In the genomic region with DNA sequence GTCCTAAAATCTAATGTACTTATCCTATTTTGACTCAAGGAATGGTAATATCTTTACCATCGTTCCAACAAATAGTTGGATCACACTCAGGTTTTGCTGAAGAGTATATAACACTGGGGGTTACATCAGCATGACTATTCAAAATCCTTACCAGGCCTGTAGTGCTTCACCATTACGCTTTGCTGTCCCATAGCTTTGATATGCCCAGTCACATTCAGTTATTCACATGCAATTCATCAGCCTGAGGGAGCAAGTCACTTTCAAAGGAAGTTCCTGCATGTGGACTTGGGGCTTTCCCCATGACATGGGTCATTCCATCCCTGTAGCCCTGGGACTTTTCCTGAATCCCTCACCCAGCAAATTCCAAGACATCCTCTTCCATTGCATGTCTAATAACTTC, we compare ENCODE assay signal across 15 cellular contexts. TPM values are rescaled to one million over a fixed set of nuclear protein-coding genes. Genes with fewer than 3 reads are reported as not detected.
DNase-seq lines count a peak whose midpoint lies in the region; ATAC-seq and TF ChIP-seq lines count a peak whose summit lies in the region.
"Had no signal": no experiment of that assay in that cellular context is flagged by ENCODE, and none has a peak within 500 bp of the region (broad histone marks: within the 10 kb centered on the region; RNA-seq: fewer than 3 reads in every experiment).

No MANE protein-coding gene starts in this region.

- H3K9ac ChIP-seq in adipocyte (ENCODE audit: low read length) (peak overlapping the region; percentile 56), subcutaneous abdominal adipose tissue (ENCODE audit: low read length in 5 of 5) (no peak overlapping the region)

- H3K9me3 ChIP-seq in adipocyte (ENCODE audit: control insufficient read depth, low read length) (no peaks in the 10 kb centered on the region), subcutaneous abdominal adipose tissue (ENCODE audit: control insufficient read depth in 5 of 5, low read length in 5 of 5) (no peaks in the 10 kb centered on the region)
- H3K9me3 ChIP-seq: BE2C had no signal

- H3K36me3 ChIP-seq in H7 (replicated peaks; ENCODE audit: control insufficient read depth, insufficient read depth, low read length) (no peaks in the 10 kb centered on the region), adipocyte (ENCODE audit: control insufficient read depth, insufficient read depth, low read length, severe bottlenecking) (no peaks in the 10 kb centered on the region), subcutaneous abdominal adipose tissue (ENCODE audit: control insufficient read depth in 5 of 5, insufficient read depth in 5 of 5, low read length in 5 of 5) (no peaks in the 10 kb centered on the region)
- H3K36me3 ChIP-seq: BE2C had no signal

- TF ChIP-seq CTCF in foreskin keratinocyte (conservative IDR thresholded peaks at IDR 0.05) = no peak

- H3K27ac ChIP-seq in foreskin keratinocyte (no peak overlapping the region), subcutaneous abdominal adipose tissue (ENCODE audit: low read depth, low read length) (peak overlapping the region; percentile 58)

- H3K4me1 ChIP-seq in adipocyte (ENCODE audit: control insufficient read depth, insufficient read depth, low read length) = peaks cover 28% of the 10 kb centered on the region
- H3K4me1 ChIP-seq in foreskin keratinocyte = no peaks in the 10 kb centered on the region
- peaks cover 3 to 13% (median 10%) of the 10 kb centered on the region in 5 donors for H3K4me1 ChIP-seq in subcutaneous abdominal adipose tissue (ENCODE audit: control insufficient read depth in 5 of 5, insufficient read depth in 5 of 5, low read length in 5 of 5)
- H3K4me1 ChIP-seq: BE2C had no signal

- ATAC-seq in foreskin keratinocyte (peak; percentile 39), GM21390 (IDR thresholded peaks at IDR 0.05; ENCODE audit: unreplicated experiment) (no peak), HG03354 (IDR thresholded peaks at IDR 0.05; ENCODE audit: poor library complexity, severe bottlenecking, unreplicated experiment) (no peak)
- ATAC-seq: CD8-positive, alpha-beta T cell had no signal

- no peak overlapping the region for H3K4me3 ChIP-seq in H7 (ENCODE audit: insufficient read depth, low read depth, low read length)
- peak overlapping the region; percentile 66 for H3K4me3 ChIP-seq in adipocyte (ENCODE audit: low read length)
- H3K4me3 ChIP-seq in subcutaneous abdominal adipose tissue (ENCODE audit: low read depth in 1 of 5, low read length in 5 of 5) = no peak overlapping the region

- H3K27me3 ChIP-seq in H7 (ENCODE audit: control insufficient read depth, insufficient read depth, low read length) (no peaks in the 10 kb centered on the region), adipocyte (replicated peaks; ENCODE audit: control insufficient read depth, insufficient read depth, low read length) (no peaks in the 10 kb centered on the region), foreskin keratinocyte (no peaks in the 10 kb centered on the region), subcutaneous abdominal adipose tissue (ENCODE audit: control insufficient read depth in 5 of 5, insufficient read depth in 4 of 5, low read length in 5 of 5) (no peaks in the 10 kb centered on the region)

- peak; percentile 12 for DNase-seq in H7
- no peak for DNase-seq in adipocyte (ENCODE audit: low read depth)
- peak in 1 of 2 donors; percentile 13 for DNase-seq in foreskin keratinocyte
- no peak for DNase-seq in retina
- DNase-seq: BE2C; CD8-positive, alpha-beta T cell; NCI-H1417 treated with DMSO at 0.1 percent for 48 hours; NCI-H2081; NCI-H226; NCI-H526; NK-92 treated with Interleukin-12 subunit alpha and Interleukin-12 subunit beta, amount 100 ng/mL, for 24 hours; OCI-M1 had no signal

RNA-seq across cellular contexts. Expression of a gene that starts 39.6 kb away (rescaled TPM):
- 0.59 and 0.96 TPM in 2 replicates for total RNA-seq in H7 (2014; rRNA removed; shearing (Covaris generic))
- 1.1 and 1.4 TPM in 2 replicates for total RNA-seq in foreskin keratinocyte
- 0.85 and 0.87 TPM in 2 replicates for polyA plus RNA-seq in foreskin keratinocyte
